Comparison of ENCODE assay signal across 18 cellular contexts in the genomic region with DNA sequence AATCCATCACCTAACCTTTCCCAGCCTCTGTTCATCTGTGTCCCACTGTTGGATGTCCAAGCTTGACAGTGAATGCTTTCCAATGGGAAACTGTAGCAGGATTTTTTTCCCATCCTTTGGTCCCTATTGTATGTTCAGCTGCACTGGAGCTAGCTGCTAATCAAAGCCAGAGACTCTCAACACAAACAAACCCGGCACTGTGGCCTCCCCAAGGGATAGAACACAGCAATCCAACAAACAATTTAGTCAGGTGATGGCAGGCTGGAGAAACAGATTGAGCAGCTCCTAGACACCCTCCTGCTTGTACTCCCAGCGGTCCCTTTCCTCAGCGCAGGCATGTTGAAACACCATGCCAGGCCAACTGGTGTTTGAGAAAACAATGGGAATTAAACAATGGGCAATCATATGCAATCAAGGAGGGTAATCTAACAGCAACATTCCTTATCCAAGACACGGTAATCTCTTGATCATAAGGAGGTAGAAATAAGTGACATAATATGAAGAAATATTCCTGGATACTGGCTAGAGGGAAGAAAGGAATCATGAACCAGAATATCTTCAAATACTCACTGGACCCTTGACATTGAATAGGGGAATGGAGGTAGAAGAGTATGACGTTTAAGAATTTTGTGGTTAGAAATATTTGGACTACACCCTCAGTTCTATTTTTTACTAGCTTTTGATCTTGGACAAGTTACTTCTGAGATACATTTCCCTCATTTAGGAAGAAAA. TPM values are rescaled to one million over a fixed set of nuclear protein-coding genes. Genes with fewer than 3 reads are reported as not detected.
DNase-seq lines count a peak whose midpoint lies in the region; ATAC-seq, FAIRE-seq and TF ChIP-seq lines count a peak whose summit lies in the region.
"Had no signal": no experiment of that assay in that cellular context is flagged by ENCODE, and none has a peak within 500 bp of the region (broad histone marks: within the 10 kb centered on the region; RNA-seq: fewer than 3 reads in every experiment).

No MANE protein-coding gene starts in this region.

- intact Hi-C loops in left lung (cut with DNase I): no loop called here

- H3K9me3 ChIP-seq in left lung: peaks cover 0 to 7% of the 10 kb centered on the region in 2 donors
- H3K9me3 ChIP-seq: gastrocnemius medialis had no signal

- FAIRE-seq in frontal cortex (lab: Jason Lieb, UNC): no peak
- FAIRE-seq: GM18507 had no signal

- peaks cover 8 to 13% (median 11%) of the 10 kb centered on the region in 5 experiments for H3K9me3 Mint-ChIP-seq in brain

- H3K4me3 Mint-ChIP-seq in brain: peak overlapping the region; percentile 22 to 66 (median 51)
- H3K4me3 Mint-ChIP-seq: activated B cell treated with CpG ODN at 0.5 μM for 24 hours; IgD-negative memory B cell; naive thymus-derived CD4-positive, alpha-beta T cell had no signal

- H3K36me3 ChIP-seq in left lung: no peaks in the 10 kb centered on the region
- H3K36me3 ChIP-seq: gastrocnemius medialis had no signal

- H3K27me3 ChIP-seq in left lung: no peaks in the 10 kb centered on the region
- H3K27me3 ChIP-seq: gastrocnemius medialis had no signal

- no peaks in the 10 kb centered on the region for H3K4me1 ChIP-seq in left lung
- H3K4me1 ChIP-seq: gastrocnemius medialis had no signal

- TF ChIP-seq CTCF in brain (conservative IDR thresholded peaks at IDR 0.05): no peak
- TF ChIP-seq CTCF in left lung (IDR thresholded peaks at IDR 0.05): no peak
- TF ChIP-seq CTCF in GM20000 (IDR thresholded peaks at IDR 0.05; ENCODE audit: extremely low read depth, missing control alignments): no peak

- no peaks in the 10 kb centered on the region for H3K27me3 Mint-ChIP-seq in brain
- H3K27me3 Mint-ChIP-seq: activated B cell treated with CpG ODN at 0.5 μM for 24 hours; IgD-negative memory B cell; naive thymus-derived CD4-positive, alpha-beta T cell had no signal

- peak; percentile 66 for DNase-seq in Ammon's horn (ENCODE audit: low spot score)
- peak; percentile 89 for DNase-seq in NCI-H1092 treated with DMSO at 0.1 percent for 48 hours (lab: John Stamatoyannopoulos, UW)
- DNase-seq in medulla oblongata (ENCODE audit: extremely low spot score): peak; percentile 73
- DNase-seq in stimulated activated naive CD4-positive, alpha-beta T cell (lab: John Stamatoyannopoulos, UW): no peak
- no peak for DNase-seq in left lung
- DNase-seq in frontal cortex (ENCODE audit: low spot score in 2 of 2): no peak
- no peak for DNase-seq in GM20000 (ENCODE audit: low spot score)
- DNase-seq: activated B cell treated with CpG ODN at 0.5 μM for 24 hours; dermis blood vessel endothelial cell; gastrocnemius medialis; GOT3; naive thymus-derived CD4-positive, alpha-beta T cell; stimulated activated naive CD4-positive, alpha-beta T cell treated with Interleukin-2 at 50 U/mL for 16 hours; SW 1271 had no signal

- H3K27ac ChIP-seq in left lung: no peak overlapping the region
- H3K27ac ChIP-seq: gastrocnemius medialis had no signal

- peaks cover 69% of the 10 kb centered on the region for H3K4me1 Mint-ChIP-seq in brain
- H3K4me1 Mint-ChIP-seq: activated B cell treated with CpG ODN at 0.5 μM for 24 hours; IgD-negative memory B cell; naive thymus-derived CD4-positive, alpha-beta T cell had no signal

- peak overlapping the region; percentile 68 to 96 (median 85) for H3K27ac Mint-ChIP-seq in brain
- H3K27ac Mint-ChIP-seq: activated B cell treated with CpG ODN at 0.5 μM for 24 hours; IgD-negative memory B cell; naive thymus-derived CD4-positive, alpha-beta T cell had no signal

- no peak overlapping the region for H3K4me3 ChIP-seq in left lung
- H3K4me3 ChIP-seq: gastrocnemius medialis had no signal

- ATAC-seq in left lung: no peak
- ATAC-seq: naive thymus-derived CD4-positive, alpha-beta T cell had no signal

- peaks cover 56% of the 10 kb centered on the region for H3K36me3 Mint-ChIP-seq in brain
- H3K36me3 Mint-ChIP-seq: naive thymus-derived CD4-positive, alpha-beta T cell had no signal

RNA-seq across cellular contexts. Expression of gene PTN, which starts 15.0 kb away (rescaled TPM):
- 169 TPM for polyA plus RNA-seq in brain (ENCODE audit: insufficient read depth, low read depth, low replicate concordance)
- total RNA-seq in left lung (1 to 10 TPM; 2.1 to 6.4 TPM), frontal cortex (154 TPM)
- total RNA-seq: activated B cell treated with CpG ODN at 0.5 μM for 24 hours; naive thymus-derived CD4-positive, alpha-beta T cell; OCI-LY7 had no signal
- polyA plus RNA-seq: IgD-negative memory B cell; naive thymus-derived CD4-positive, alpha-beta T cell had no signal

Comparison
In these comparisons a context has a peak if more than half of its experiments do, and no peak if none do; other contexts are left out.
1. DNase-seq: peak in Ammon's horn (single experiment), NCI-H1092 treated with DMSO at 0.1 percent for 48 hours (single experiment) and medulla oblongata (single experiment); none in stimulated activated naive CD4-positive, alpha-beta T cell (0 of 6), left lung (0 of 2), frontal cortex (0 of 2) and GM20000 (single experiment).
2. RNA of gene PTN, which starts 15.0 kb away (total RNA-seq): 154 TPM in frontal cortex (single experiment); 2.1 to 6.4 TPM in left lung; every median in the first group is over 10 times any median in the second.